In the genomic region with DNA sequence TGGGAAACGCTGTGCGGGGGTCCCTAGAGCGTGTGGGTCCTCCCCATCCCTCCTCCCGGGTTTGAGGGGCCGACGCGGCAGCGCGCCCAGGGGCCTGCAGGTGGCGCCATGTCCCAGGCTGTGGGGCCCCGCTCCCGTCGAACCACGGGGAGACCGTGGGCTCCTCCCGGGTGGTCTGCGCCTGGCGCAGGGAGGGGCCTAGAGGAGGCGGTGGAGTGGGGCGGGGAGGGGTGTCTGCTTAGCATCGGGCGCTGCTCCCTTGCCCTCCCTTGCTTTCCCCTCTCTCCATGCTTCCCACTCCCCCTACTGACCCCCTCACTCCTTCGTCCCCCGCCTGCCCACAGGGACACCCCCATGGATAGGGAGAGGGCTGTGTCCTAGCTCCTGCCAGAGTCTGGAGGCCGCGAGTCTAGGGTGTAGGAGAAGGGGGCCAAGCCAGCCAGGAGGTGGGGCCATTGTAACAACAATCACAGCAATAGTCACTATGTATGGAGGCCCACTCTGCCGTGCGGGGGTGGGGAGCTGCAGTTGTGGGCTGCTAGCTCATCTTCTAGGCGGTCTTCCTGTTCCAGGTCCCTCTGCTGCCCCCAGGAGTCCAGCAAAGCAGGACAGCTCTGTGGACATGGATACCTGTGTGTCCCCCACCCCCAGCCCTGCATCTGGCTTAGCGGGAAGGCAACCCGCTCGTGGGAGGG, we compare ENCODE assay signal across 1 cellular context.
TF ChIP-seq lines count a peak whose summit lies in the region.

No MANE protein-coding gene starts in this region.

TF ChIP-seq in HepG2, 621 proteins besides CTCF, POLR2A, EP300 and RAD21 (continued from another document and continues in another):
- TF ChIP-seq KLF13 (CRISPR knock-in tag; IDR thresholded peaks at IDR 0.05), result 0 out of 2 replicates have a peak, but pooled peaks have one; percentile 18
- TF ChIP-seq ZSCAN21 (CRISPR knock-in tag; IDR thresholded peaks at IDR 0.05; ENCODE audit: borderline replicate concordance), result peak; percentile 53; the same call in 1 of the 2 replicates
- TF ChIP-seq ZC3H13 (CRISPR knock-in tag; IDR thresholded peaks at IDR 0.05), result 0 out of 2 replicates have a peak, but pooled peaks have one; percentile 55
- no peak for TF ChIP-seq NR1H2 (CRISPR knock-in tag; IDR thresholded peaks at IDR 0.05; ENCODE audit: borderline replicate concordance, low read depth)
- 0 out of 2 replicates have a peak, but pooled peaks have one; percentile 16 for TF ChIP-seq ZNF253 (CRISPR knock-in tag; IDR thresholded peaks at IDR 0.05; ENCODE audit: borderline replicate concordance)
- TF ChIP-seq REPIN1 (CRISPR knock-in tag; IDR thresholded peaks at IDR 0.05; ENCODE audit: borderline replicate concordance, low read depth), result peak; percentile 39; the same call in 1 of the 2 replicates
- TF ChIP-seq NKX3-1 (CRISPR knock-in tag; IDR thresholded peaks at IDR 0.05), result no peak
- no peak for TF ChIP-seq PAWR (CRISPR knock-in tag; IDR thresholded peaks at IDR 0.05; ENCODE audit: borderline replicate concordance)
- TF ChIP-seq, protein P1, sequence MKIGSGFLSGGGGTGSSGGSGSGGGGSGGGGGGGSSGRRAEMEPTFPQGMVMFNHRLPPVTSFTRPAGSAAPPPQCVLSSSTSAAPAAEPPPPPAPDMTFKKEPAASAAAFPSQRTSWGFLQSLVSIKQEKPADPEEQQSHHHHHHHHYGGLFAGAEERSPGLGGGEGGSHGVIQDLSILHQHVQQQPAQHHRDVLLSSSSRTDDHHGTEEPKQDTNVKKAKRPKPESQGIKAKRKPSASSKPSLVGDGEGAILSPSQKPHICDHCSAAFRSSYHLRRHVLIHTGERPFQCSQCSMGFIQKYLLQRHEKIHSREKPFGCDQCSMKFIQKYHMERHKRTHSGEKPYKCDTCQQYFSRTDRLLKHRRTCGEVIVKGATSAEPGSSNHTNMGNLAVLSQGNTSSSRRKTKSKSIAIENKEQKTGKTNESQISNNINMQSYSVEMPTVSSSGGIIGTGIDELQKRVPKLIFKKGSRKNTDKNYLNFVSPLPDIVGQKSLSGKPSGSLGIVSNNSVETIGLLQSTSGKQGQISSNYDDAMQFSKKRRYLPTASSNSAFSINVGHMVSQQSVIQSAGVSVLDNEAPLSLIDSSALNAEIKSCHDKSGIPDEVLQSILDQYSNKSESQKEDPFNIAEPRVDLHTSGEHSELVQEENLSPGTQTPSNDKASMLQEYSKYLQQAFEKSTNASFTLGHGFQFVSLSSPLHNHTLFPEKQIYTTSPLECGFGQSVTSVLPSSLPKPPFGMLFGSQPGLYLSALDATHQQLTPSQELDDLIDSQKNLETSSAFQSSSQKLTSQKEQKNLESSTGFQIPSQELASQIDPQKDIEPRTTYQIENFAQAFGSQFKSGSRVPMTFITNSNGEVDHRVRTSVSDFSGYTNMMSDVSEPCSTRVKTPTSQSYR (CRISPR knock-in tag; IDR thresholded peaks at IDR 0.05; ENCODE audit: borderline replicate concordance), result peak; percentile 43; the same call in 1 of the 2 replicates
- peak; percentile 36; the same call in 1 of the 2 replicates for TF ChIP-seq TBX2 (CRISPR knock-in tag; IDR thresholded peaks at IDR 0.05; ENCODE audit: borderline replicate concordance)
- peak; percentile 55; the same call in 1 of the 2 replicates for TF ChIP-seq ZNF772 (CRISPR knock-in tag; IDR thresholded peaks at IDR 0.05)
- TF ChIP-seq, protein P2, sequence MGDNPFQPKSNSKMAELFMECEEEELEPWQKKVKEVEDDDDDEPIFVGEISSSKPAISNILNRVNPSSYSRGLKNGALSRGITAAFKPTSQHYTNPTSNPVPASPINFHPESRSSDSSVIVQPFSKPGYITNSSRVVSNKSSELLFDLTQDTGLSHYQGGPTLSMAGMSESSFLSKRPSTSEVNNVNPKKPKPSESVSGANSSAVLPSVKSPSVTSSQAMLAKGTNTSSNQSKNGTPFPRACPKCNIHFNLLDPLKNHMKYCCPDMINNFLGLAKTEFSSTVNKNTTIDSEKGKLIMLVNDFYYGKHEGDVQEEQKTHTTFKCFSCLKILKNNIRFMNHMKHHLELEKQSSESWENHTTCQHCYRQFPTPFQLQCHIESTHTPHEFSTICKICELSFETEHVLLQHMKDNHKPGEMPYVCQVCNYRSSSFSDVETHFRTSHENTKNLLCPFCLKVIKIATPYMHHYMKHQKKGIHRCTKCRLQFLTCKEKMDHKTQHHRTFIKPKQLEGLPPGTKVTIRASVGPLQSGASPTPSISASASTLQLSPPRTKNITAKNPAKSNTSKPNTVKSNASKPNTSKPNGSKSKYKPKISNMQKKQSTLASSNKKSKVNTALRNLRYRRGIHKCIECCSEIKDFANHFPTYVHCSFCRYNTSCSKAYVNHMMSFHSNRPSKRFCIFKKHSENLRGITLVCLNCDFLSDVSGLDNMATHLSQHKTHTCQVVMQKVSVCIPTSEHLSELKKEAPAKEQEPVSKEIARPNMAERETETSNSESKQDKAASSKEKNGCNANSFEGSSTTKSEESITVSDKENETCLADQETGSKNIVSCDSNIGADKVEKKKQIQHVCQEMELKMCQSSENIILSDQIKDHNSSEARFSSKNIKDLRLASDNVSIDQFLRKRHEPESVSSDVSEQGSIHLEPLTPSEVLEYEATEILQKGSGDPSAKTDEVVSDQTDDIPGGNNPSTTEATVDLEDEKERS (CRISPR knock-in tag; IDR thresholded peaks at IDR 0.05), result 0 out of 2 replicates have a peak, but pooled peaks have one; percentile 51
- TF ChIP-seq ZMAT3 (CRISPR knock-in tag; conservative IDR thresholded peaks at IDR 0.05), result peak; percentile 57; the same call in 1 of the 2 replicates
- TF ChIP-seq HMG20A (CRISPR knock-in tag; IDR thresholded peaks at IDR 0.05; ENCODE audit: borderline replicate concordance), result no peak
- TF ChIP-seq HNRNPK (IDR thresholded peaks at IDR 0.05; ENCODE audit: low read depth, low read length, poor library complexity, severe bottlenecking), result peak; percentile 64
- TF ChIP-seq, protein P3, sequence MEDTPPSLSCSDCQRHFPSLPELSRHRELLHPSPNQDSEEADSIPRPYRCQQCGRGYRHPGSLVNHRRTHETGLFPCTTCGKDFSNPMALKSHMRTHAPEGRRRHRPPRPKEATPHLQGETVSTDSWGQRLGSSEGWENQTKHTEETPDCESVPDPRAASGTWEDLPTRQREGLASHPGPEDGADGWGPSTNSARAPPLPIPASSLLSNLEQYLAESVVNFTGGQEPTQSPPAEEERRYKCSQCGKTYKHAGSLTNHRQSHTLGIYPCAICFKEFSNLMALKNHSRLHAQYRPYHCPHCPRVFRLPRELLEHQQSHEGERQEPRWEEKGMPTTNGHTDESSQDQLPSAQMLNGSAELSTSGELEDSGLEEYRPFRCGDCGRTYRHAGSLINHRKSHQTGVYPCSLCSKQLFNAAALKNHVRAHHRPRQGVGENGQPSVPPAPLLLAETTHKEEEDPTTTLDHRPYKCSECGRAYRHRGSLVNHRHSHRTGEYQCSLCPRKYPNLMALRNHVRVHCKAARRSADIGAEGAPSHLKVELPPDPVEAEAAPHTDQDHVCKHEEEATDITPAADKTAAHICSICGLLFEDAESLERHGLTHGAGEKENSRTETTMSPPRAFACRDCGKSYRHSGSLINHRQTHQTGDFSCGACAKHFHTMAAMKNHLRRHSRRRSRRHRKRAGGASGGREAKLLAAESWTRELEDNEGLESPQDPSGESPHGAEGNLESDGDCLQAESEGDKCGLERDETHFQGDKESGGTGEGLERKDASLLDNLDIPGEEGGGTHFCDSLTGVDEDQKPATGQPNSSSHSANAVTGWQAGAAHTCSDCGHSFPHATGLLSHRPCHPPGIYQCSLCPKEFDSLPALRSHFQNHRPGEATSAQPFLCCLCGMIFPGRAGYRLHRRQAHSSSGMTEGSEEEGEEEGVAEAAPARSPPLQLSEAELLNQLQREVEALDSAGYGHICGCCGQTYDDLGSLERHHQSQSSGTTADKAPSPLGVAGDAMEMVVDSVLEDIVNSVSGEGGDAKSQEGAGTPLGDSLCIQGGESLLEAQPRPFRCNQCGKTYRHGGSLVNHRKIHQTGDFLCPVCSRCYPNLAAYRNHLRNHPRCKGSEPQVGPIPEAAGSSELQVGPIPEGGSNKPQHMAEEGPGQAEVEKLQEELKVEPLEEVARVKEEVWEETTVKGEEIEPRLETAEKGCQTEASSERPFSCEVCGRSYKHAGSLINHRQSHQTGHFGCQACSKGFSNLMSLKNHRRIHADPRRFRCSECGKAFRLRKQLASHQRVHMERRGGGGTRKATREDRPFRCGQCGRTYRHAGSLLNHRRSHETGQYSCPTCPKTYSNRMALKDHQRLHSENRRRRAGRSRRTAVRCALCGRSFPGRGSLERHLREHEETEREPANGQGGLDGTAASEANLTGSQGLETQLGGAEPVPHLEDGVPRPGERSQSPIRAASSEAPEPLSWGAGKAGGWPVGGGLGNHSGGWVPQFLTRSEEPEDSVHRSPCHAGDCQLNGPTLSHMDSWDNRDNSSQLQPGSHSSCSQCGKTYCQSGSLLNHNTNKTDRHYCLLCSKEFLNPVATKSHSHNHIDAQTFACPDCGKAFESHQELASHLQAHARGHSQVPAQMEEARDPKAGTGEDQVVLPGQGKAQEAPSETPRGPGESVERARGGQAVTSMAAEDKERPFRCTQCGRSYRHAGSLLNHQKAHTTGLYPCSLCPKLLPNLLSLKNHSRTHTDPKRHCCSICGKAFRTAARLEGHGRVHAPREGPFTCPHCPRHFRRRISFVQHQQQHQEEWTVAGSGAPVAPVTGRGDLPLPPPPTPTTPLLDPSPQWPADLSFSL (CRISPR knock-in tag; IDR thresholded peaks at IDR 0.05), result no peak
- no peak for TF ChIP-seq CBFB (CRISPR knock-in tag; IDR thresholded peaks at IDR 0.05)
- 0 out of 2 replicates have a peak, but pooled peaks have one; percentile 28 for TF ChIP-seq ZNF552 (CRISPR knock-in tag; IDR thresholded peaks at IDR 0.05; ENCODE audit: borderline replicate concordance)
- TF ChIP-seq POLR2AphosphoS5 (IDR thresholded peaks at IDR 0.05; ENCODE audit: low read depth, low read length), result no peak
- 0 out of 2 replicates have a peak, but pooled peaks have one; percentile 7 for TF ChIP-seq NFKB2 (CRISPR knock-in tag; IDR thresholded peaks at IDR 0.05; ENCODE audit: borderline replicate concordance)
- TF ChIP-seq CHD2 (IDR thresholded peaks at IDR 0.05; ENCODE audit: low read depth, low read length), result no peak
- TF ChIP-seq ZFYVE20 (CRISPR knock-in tag; IDR thresholded peaks at IDR 0.05; ENCODE audit: borderline replicate concordance, low read depth), result no peak
- no peak for TF ChIP-seq WIZ (CRISPR knock-in tag; IDR thresholded peaks at IDR 0.05)
- TF ChIP-seq, protein P4, sequence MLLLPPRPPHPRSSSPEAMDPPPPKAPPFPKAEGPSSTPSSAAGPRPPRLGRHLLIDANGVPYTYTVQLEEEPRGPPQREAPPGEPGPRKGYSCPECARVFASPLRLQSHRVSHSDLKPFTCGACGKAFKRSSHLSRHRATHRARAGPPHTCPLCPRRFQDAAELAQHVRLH (CRISPR knock-in tag; IDR thresholded peaks at IDR 0.05; ENCODE audit: borderline replicate concordance, low read depth), result 0 out of 2 replicates have a peak, but pooled peaks have one; percentile 6
- peak; percentile 49; the same call in 1 of the 2 replicates for TF ChIP-seq HIVEP1 (CRISPR knock-in tag; IDR thresholded peaks at IDR 0.05)
- TF ChIP-seq, protein P5, sequence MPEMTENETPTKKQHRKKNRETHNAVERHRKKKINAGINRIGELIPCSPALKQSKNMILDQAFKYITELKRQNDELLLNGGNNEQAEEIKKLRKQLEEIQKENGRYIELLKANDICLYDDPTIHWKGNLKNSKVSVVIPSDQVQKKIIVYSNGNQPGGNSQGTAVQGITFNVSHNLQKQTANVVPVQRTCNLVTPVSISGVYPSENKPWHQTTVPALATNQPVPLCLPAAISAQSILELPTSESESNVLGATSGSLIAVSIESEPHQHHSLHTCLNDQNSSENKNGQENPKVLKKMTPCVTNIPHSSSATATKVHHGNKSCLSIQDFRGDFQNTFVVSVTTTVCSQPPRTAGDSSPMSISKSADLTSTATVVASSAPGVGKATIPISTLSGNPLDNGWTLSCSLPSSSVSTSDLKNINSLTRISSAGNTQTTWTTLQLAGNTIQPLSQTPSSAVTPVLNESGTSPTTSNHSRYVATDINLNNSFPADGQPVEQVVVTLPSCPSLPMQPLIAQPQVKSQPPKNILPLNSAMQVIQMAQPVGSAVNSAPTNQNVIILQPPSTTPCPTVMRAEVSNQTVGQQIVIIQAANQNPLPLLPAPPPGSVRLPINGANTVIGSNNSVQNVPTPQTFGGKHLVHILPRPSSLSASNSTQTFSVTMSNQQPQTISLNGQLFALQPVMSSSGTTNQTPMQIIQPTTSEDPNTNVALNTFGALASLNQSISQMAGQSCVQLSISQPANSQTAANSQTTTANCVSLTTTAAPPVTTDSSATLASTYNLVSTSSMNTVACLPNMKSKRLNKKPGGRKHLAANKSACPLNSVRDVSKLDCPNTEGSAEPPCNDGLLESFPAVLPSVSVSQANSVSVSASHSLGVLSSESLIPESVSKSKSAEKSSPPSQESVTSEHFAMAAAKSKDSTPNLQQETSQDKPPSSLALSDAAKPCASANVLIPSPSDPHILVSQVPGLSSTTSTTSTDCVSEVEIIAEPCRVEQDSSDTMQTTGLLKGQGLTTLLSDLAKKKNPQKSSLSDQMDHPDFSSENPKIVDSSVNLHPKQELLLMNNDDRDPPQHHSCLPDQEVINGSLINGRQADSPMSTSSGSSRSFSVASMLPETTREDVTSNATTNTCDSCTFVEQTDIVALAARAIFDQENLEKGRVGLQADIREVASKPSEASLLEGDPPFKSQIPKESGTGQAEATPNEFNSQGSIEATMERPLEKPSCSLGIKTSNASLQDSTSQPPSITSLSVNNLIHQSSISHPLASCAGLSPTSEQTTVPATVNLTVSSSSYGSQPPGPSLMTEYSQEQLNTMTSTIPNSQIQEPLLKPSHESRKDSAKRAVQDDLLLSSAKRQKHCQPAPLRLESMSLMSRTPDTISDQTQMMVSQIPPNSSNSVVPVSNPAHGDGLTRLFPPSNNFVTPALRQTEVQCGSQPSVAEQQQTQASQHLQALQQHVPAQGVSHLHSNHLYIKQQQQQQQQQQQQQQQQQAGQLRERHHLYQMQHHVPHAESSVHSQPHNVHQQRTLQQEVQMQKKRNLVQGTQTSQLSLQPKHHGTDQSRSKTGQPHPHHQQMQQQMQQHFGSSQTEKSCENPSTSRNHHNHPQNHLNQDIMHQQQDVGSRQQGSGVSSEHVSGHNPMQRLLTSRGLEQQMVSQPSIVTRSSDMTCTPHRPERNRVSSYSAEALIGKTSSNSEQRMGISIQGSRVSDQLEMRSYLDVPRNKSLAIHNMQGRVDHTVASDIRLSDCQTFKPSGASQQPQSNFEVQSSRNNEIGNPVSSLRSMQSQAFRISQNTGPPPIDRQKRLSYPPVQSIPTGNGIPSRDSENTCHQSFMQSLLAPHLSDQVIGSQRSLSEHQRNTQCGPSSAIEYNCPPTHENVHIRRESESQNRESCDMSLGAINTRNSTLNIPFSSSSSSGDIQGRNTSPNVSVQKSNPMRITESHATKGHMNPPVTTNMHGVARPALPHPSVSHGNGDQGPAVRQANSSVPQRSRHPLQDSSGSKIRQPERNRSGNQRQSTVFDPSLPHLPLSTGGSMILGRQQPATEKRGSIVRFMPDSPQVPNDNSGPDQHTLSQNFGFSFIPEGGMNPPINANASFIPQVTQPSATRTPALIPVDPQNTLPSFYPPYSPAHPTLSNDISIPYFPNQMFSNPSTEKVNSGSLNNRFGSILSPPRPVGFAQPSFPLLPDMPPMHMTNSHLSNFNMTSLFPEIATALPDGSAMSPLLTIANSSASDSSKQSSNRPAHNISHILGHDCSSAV (CRISPR knock-in tag; IDR thresholded peaks at IDR 0.05; ENCODE audit: borderline replicate concordance), result 0 out of 2 replicates have a peak, but pooled peaks have one; percentile 58
